In the genomic region with DNA sequence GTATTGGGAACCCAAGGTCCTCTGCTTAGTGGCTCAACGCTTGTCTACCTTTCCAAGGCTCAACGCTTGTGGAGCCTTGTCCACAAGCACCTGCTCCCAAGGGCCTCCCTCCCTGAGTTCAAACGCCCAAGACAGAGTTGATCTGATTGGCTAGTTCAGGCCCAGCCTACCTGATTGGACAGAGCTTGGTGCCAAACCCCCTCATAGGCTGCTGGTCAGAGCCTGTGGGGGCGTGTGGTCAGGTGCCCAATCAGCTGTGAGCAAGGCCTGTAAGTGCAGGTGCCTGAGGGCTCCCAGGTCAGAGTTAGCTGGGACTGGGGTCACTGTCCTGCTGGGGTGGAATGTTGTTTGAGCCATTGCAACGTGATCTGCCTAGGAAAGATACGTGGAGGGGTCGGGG, we compare ENCODE assay signal across 1 cellular context.
TF ChIP-seq lines count a peak whose summit lies in the region.

No MANE protein-coding gene starts in this region.

TF ChIP-seq in GM12878, 131 proteins besides CTCF, POLR2A, EP300 and RAD21:
- TF ChIP-seq EGR1 (IDR thresholded peaks at IDR 0.05; ENCODE audit: borderline replicate concordance in 1 of 2, low read depth in 2 of 2, low read length in 2 of 2) (0 out of 3 replicates have a peak, but pooled peaks of 1 of the 2 experiments have one; percentile 43), POLR2AphosphoS2 (IDR thresholded peaks at IDR 0.05; ENCODE audit: low read depth, low read length) (0 out of 2 replicates have a peak, but pooled peaks have one; percentile 49), FOS (IDR thresholded peaks at IDR 0.05; ENCODE audit: borderline replicate concordance, extremely low read depth, insufficient read length) (peak; percentile 35), SP1 (IDR thresholded peaks at IDR 0.05; ENCODE audit: low read depth, low read length) (peak; percentile 57), POLR2AphosphoS5 (IDR thresholded peaks at IDR 0.05; ENCODE audit: low read length) (0 out of 2 replicates have a peak, but pooled peaks have one; percentile 19)
- TF ChIP-seq, protein P1, sequence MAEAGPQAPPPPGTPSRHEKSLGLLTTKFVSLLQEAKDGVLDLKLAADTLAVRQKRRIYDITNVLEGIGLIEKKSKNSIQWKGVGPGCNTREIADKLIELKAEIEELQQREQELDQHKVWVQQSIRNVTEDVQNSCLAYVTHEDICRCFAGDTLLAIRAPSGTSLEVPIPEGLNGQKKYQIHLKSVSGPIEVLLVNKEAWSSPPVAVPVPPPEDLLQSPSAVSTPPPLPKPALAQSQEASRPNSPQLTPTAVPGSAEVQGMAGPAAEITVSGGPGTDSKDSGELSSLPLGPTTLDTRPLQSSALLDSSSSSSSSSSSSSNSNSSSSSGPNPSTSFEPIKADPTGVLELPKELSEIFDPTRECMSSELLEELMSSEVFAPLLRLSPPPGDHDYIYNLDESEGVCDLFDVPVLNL (IDR thresholded peaks at IDR 0.05; ENCODE audit: low read depth, low read length): 0 out of 2 replicates have a peak, but pooled peaks have one; percentile 31
- TF ChIP-seq, protein P2, sequence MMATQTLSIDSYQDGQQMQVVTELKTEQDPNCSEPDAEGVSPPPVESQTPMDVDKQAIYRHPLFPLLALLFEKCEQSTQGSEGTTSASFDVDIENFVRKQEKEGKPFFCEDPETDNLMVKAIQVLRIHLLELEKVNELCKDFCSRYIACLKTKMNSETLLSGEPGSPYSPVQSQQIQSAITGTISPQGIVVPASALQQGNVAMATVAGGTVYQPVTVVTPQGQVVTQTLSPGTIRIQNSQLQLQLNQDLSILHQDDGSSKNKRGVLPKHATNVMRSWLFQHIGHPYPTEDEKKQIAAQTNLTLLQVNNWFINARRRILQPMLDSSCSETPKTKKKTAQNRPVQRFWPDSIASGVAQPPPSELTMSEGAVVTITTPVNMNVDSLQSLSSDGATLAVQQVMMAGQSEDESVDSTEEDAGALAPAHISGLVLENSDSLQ (IDR thresholded peaks at IDR 0.05): no peak
- TF ChIP-seq, protein P3, sequence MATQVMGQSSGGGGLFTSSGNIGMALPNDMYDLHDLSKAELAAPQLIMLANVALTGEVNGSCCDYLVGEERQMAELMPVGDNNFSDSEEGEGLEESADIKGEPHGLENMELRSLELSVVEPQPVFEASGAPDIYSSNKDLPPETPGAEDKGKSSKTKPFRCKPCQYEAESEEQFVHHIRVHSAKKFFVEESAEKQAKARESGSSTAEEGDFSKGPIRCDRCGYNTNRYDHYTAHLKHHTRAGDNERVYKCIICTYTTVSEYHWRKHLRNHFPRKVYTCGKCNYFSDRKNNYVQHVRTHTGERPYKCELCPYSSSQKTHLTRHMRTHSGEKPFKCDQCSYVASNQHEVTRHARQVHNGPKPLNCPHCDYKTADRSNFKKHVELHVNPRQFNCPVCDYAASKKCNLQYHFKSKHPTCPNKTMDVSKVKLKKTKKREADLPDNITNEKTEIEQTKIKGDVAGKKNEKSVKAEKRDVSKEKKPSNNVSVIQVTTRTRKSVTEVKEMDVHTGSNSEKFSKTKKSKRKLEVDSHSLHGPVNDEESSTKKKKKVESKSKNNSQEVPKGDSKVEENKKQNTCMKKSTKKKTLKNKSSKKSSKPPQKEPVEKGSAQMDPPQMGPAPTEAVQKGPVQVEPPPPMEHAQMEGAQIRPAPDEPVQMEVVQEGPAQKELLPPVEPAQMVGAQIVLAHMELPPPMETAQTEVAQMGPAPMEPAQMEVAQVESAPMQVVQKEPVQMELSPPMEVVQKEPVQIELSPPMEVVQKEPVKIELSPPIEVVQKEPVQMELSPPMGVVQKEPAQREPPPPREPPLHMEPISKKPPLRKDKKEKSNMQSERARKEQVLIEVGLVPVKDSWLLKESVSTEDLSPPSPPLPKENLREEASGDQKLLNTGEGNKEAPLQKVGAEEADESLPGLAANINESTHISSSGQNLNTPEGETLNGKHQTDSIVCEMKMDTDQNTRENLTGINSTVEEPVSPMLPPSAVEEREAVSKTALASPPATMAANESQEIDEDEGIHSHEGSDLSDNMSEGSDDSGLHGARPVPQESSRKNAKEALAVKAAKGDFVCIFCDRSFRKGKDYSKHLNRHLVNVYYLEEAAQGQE (IDR thresholded peaks at IDR 0.05; ENCODE audit: low read depth, low read length): no peak
